In the genomic region with DNA sequence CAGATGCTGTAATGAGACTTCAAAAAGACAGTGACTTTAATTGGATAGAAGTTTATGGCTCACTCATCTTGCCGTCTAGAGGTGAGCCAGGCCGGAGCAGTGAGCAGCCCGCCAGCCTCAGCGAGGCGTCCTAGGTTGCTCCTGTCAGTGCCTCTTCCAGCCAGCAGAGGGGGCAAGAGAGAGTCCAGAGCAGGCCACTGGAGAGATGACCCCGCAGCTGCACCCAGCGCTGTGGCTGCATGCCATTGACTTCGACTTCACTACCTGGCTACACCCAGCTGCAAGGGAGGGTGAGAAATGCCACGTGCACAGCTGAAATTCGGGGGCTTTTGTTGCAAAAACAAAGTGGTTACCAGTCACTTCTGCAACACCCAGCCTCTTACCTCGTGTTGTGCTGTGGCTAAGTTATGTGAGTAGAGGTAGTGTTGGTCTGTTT, we compare ENCODE assay signal across 8 cellular contexts. TPM values are rescaled to one million over a fixed set of nuclear protein-coding genes. Genes with fewer than 3 reads are reported as not detected.
DNase-seq lines count a peak whose midpoint lies in the region; ATAC-seq and TF ChIP-seq lines count a peak whose summit lies in the region.

No MANE protein-coding gene starts in this region.

- no peaks in the 10 kb centered on the region for H3K27me3 ChIP-seq in right cardiac atrium (ENCODE audit: control insufficient read depth, insufficient read depth)
- no peaks in the 10 kb centered on the region for H3K27me3 ChIP-seq in sigmoid colon

- H3K9me3 ChIP-seq in right cardiac atrium (ENCODE audit: control insufficient read depth, low read length) (no peaks in the 10 kb centered on the region), sigmoid colon (no peaks in the 10 kb centered on the region)

- WGBS in right cardiac atrium = 13% methylated on average over 11 of the region's 11 CpGs
- WGBS in sigmoid colon, 2 donors = 9 to 14% methylated on average over 11 of the region's 11 CpGs

- TF ChIP-seq EP300 in sigmoid colon (IDR thresholded peaks at IDR 0.05) = no peak

- peaks cover 0 to 33% (median 4%) of the 10 kb centered on the region in 4 donors for H3K36me3 ChIP-seq in sigmoid colon

- DNase-seq in NCI-H2081 (lab: John Stamatoyannopoulos, UW) = peak; percentile 69 to 70
- no peak for DNase-seq in NCI-H2081 treated with DMSO at 0.1 percent for 48 hours (lab: John Stamatoyannopoulos, UW)
- DNase-seq in NAMALWA (ENCODE audit: low spot score) = peak; percentile 96
- peak; percentile 45 to 76 (median 65) for DNase-seq in T-helper 1 cell
- DNase-seq in amniotic stem cell (lab: John Stamatoyannopoulos, UW) = peak; percentile 28
- peak; percentile 82 to 92 (median 89) for DNase-seq in right cardiac atrium
- DNase-seq in sigmoid colon = peak; percentile 93

- ATAC-seq in HG02571 (IDR thresholded peaks at IDR 0.05; ENCODE audit: unreplicated experiment) = peak; percentile 94
- peak; percentile 94 to 95 for ATAC-seq in right cardiac atrium

- intact Hi-C loops in right cardiac atrium (cut with DNase I) (loop anchor here (2.0 to 10.0 kb wide), 5 partner anchors 79 to 389 kb away; no protein-coding TSS in a partner anchor), sigmoid colon (cut with DNase I) (loop anchor here (1.0 to 10.0 kb wide), 3 partner anchors 80 to 391 kb away; no protein-coding TSS in a partner anchor)

- TF ChIP-seq POLR2A in sigmoid colon (IDR thresholded peaks at IDR 0.05) = no peak

- H3K4me1 ChIP-seq in right cardiac atrium (ENCODE audit: control insufficient read depth, insufficient read depth, low read length) (peaks cover 2% of the 10 kb centered on the region), sigmoid colon (peaks cover 0 to 36% (median 31%) of the 10 kb centered on the region in 4 donors)

- no peak overlapping the region for H3K4me3 ChIP-seq in right cardiac atrium (ENCODE audit: low read length)
- no peak overlapping the region for H3K4me3 ChIP-seq in sigmoid colon

- H3K27ac ChIP-seq in right cardiac atrium (ENCODE audit: low read length) (no peak overlapping the region), sigmoid colon (peak overlapping the region; percentile 60 to 84 (median 80))

- peak; percentile 94 to 98 (median 96) for TF ChIP-seq CTCF in sigmoid colon (IDR thresholded peaks at IDR 0.05)

RNA-seq across cellular contexts. Expression of a gene that starts 26.5 kb away (rescaled TPM):
- total RNA-seq in right cardiac atrium (10 to 100 TPM; 33.3 to 42.4 (median 38.6) TPM), sigmoid colon (10 to 100 TPM; 49.8 to 73.8 (median 64.5) TPM)
- polyA plus RNA-seq in right cardiac atrium (24.1 TPM), sigmoid colon (10 to 100 TPM; 36.6 to 50.1 (median 43.2) TPM)

RNA-seq across cellular contexts. Expression of a gene that starts 41.7 kb away (rescaled TPM):
- total RNA-seq in right cardiac atrium (under 1 TPM; 0.17 to 0.47 (median 0.17) TPM), sigmoid colon (10 to 100 TPM; 14.4 to 23.8 (median 16.9) TPM)
- polyA plus RNA-seq in right cardiac atrium (0.34 TPM), sigmoid colon (1 to 10 TPM in 2 of 3 donors, under 1 TPM in 1; 0.46 to 4.2 (median 2.1) TPM)

Comparison
In these comparisons a context has a peak if more than half of its experiments do, and no peak if none do; other contexts are left out.
1. RNA of a gene that starts 41.7 kb away (total RNA-seq): 14.4 to 23.8 TPM in sigmoid colon; 0.17 to 0.47 TPM in right cardiac atrium; every median in the first group is over 10 times any median in the second.